In the genomic region with DNA sequence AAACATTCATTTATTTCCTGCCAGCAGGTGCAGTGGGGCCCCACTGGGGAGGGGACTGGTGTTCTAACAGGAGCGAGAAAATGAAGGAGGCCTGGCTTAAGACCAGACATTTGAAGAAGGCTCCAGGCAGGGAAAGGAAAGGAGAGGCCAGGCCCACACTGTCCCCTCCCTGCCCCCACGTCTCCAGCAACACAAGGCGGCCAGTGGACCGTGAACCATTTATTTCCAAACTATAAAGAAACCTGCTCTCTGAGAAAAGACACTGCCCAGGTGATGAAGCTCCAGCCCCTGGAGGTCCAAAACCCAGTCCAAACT, we compare ENCODE assay signal across 12 cellular contexts. TPM values are rescaled to one million over a fixed set of nuclear protein-coding genes. Genes with fewer than 3 reads are reported as not detected.
DNase-seq lines count a peak whose midpoint lies in the region; ATAC-seq and TF ChIP-seq lines count a peak whose summit lies in the region.
"Had no signal": no experiment of that assay in that cellular context is flagged by ENCODE, and none has a peak within 500 bp of the region (broad histone marks: within the 10 kb centered on the region; RNA-seq: fewer than 3 reads in every experiment).

No MANE protein-coding gene starts in this region.

- DNase-seq in NCI-H510A treated with DMSO at 0.1 percent for 48 hours (lab: John Stamatoyannopoulos, UW) (peak; percentile 26), NCI-H510A (lab: John Stamatoyannopoulos, UW) (no peak), NCI-H69 (lab: John Stamatoyannopoulos, UW) (peak; percentile 52), fibroblast of lung (ENCODE audit: low read depth in 2 of 2) (no peak), substantia nigra (lab: John Stamatoyannopoulos, UW) (no peak), putamen (ENCODE audit: low spot score) (no peak)
- DNase-seq: SIG-M5 had no signal

- H3K4me2 ChIP-seq in fibroblast of lung (ENCODE audit: extremely low read depth, insufficient read depth, low read length) = no peak overlapping the region

- ATAC-seq in HG03439 (IDR thresholded peaks at IDR 0.05; ENCODE audit: unreplicated experiment) (no peak), GM21717 (IDR thresholded peaks at IDR 0.05; ENCODE audit: unreplicated experiment) (no peak)

- no peaks in the 10 kb centered on the region for H3K9me3 ChIP-seq in fibroblast of lung (ENCODE audit: control insufficient read depth, insufficient read depth, low read depth, low read length)

- H2AFZ ChIP-seq in fibroblast of lung (ENCODE audit: low read length) = no peak overlapping the region

- H3K27me3 ChIP-seq in fibroblast of lung (ENCODE audit: control insufficient read depth, insufficient read depth, low read length) = no peaks in the 10 kb centered on the region

- no peak for TF ChIP-seq CTCF in fibroblast of lung (conservative IDR thresholded peaks at IDR 0.05 in 1 of 2, IDR thresholded peaks at IDR 0.05 in 1 of 2; ENCODE audit: low read depth in 1 of 2, low read length in 2 of 2)

- H3K4me1 ChIP-seq in fibroblast of lung (ENCODE audit: control insufficient read depth, extremely low read depth, insufficient read depth, low read length) = peaks cover 6% of the 10 kb centered on the region

- peaks cover 2% of the 10 kb centered on the region for H3K36me3 ChIP-seq in fibroblast of lung (ENCODE audit: control insufficient read depth, insufficient read depth, low read length)

- no peaks in the 10 kb centered on the region for H3K79me2 ChIP-seq in fibroblast of lung (ENCODE audit: control insufficient read depth, insufficient read depth, low read length)

- H3K9ac ChIP-seq in fibroblast of lung (ENCODE audit: insufficient read depth, low read length) = peak overlapping the region; percentile 8

- H3K27ac ChIP-seq in fibroblast of lung (ENCODE audit: insufficient read depth, low read length) (peak overlapping the region; percentile 40), substantia nigra (ENCODE audit: low read depth, low read length, poor library complexity, severe bottlenecking) (peak overlapping the region; percentile 53)
- H3K27ac ChIP-seq: HL-60 had no signal

- no peak overlapping the region for H3K4me3 ChIP-seq in fibroblast of lung (replicated peaks in 1 of 4; ENCODE audit: control extremely low read depth in 1 of 4, insufficient read depth in 1 of 4, low read depth in 3 of 4, low read length in 4 of 4)

- no peaks in the 10 kb centered on the region for H4K20me1 ChIP-seq in fibroblast of lung (ENCODE audit: control insufficient read depth, extremely low read depth, insufficient read depth, low read length)

RNA-seq across cellular contexts. Expression of a gene that starts 41.4 kb away (rescaled TPM):
- total RNA-seq in fibroblast of lung = not detected in 2 replicates
- polyA plus RNA-seq in fibroblast of lung = not detected in 2 replicates
- polyA plus RNA-seq in fibroblast of lung (2012) = not detected in 2 replicates
- not detected in 2 replicates for polyA minus RNA-seq in fibroblast of lung (ENCODE audit: low replicate concordance)
- total RNA-seq: activated naive CD8-positive, alpha-beta T cell treated with anti-CD3 and anti-CD28 coated beads, Interleukin-2, amount 10 ng/mL, durations not matched to agents 7 days and 5 days; naive thymus-derived CD8-positive, alpha-beta T cell had no signal
- polyA plus RNA-seq: naive thymus-derived CD8-positive, alpha-beta T cell had no signal

RNA-seq across cellular contexts. Expression of a gene that starts 56.7 kb away (rescaled TPM):
- 36.2 and 43.8 TPM in 2 replicates for total RNA-seq in fibroblast of lung
- polyA plus RNA-seq in fibroblast of lung = 33.7 and 36.9 TPM in 2 replicates
- polyA plus RNA-seq in fibroblast of lung (2012) = 26.3 and 28.4 TPM in 2 replicates
- polyA minus RNA-seq in fibroblast of lung (ENCODE audit: low replicate concordance) = 76.3 and 87.8 TPM in 2 replicates

Comparison
In these comparisons a context has a peak if more than half of its experiments do, and no peak if none do; other contexts are left out.
1. DNase-seq: peak in NCI-H510A treated with DMSO at 0.1 percent for 48 hours (single experiment) and NCI-H69 (single experiment); none in NCI-H510A (single experiment), fibroblast of lung (0 of 2), substantia nigra (0 of 49) and putamen (single experiment).